ENCODE assay signal across 8 cellular contexts in genomic region chr11:5476184-5476819, GRCh38. TPM values are rescaled to one million over a fixed set of nuclear protein-coding genes. Genes with fewer than 3 reads are reported as not detected.
A peak's percentile ranks its signal among the peaks of the same experiment; 100 is the strongest.
DNase-seq lines count a peak whose midpoint lies in the region; ATAC-seq and TF ChIP-seq lines count a peak whose summit lies in the region.

No MANE protein-coding gene starts in this region.

- peak in 4 of 5 donors; percentile 18 to 39 (median 30) for DNase-seq in CD4-positive, alpha-beta memory T cell
- DNase-seq in RKO (ENCODE audit: low spot score) (peak; percentile 47), kidney epithelial cell (ENCODE audit: low read depth) (peak; percentile 2), NCI-H1436 (lab: John Stamatoyannopoulos, UW) (no peak)
- peak; percentile 16 to 17 for DNase-seq in stimulated activated CD4-positive, alpha-beta T cell treated with anti-CD3 and anti-CD28 coated beads, Interleukin-4, amount 100 ng/mL, for 4 hours

- no peak overlapping the region for H3K4me3 ChIP-seq in CD4-positive, alpha-beta memory T cell (ENCODE audit: low read length in 2 of 2)
- no peak overlapping the region for H3K4me3 ChIP-seq in kidney epithelial cell (ENCODE audit: low read depth, low read length)

- H3K36me3 Mint-ChIP-seq in CD4-positive, alpha-beta memory T cell, result no peaks in the 10 kb centered on the region
- no peaks in the 10 kb centered on the region for H3K36me3 Mint-ChIP-seq in brain

- ATAC-seq in GM18870 (IDR thresholded peaks at IDR 0.05; ENCODE audit: unreplicated experiment), result peak; percentile 65
- peak; percentile 79 for ATAC-seq in HG03196 (IDR thresholded peaks at IDR 0.05; ENCODE audit: unreplicated experiment)

- H3K4me1 Mint-ChIP-seq in CD4-positive, alpha-beta memory T cell, result no peaks in the 10 kb centered on the region
- no peaks in the 10 kb centered on the region for H3K4me1 Mint-ChIP-seq in brain

- H3K4me1 ChIP-seq in CD4-positive, alpha-beta memory T cell (ENCODE audit: insufficient read depth, low read length), result no peaks in the 10 kb centered on the region

- no peak overlapping the region for H3K27ac ChIP-seq in CD4-positive, alpha-beta memory T cell (ENCODE audit: low read depth, low read length)

- H3K9me3 ChIP-seq in CD4-positive, alpha-beta memory T cell (ENCODE audit: control insufficient read depth in 1 of 2, low read length in 2 of 2), result no peaks in the 10 kb centered on the region

- POLR2A ChIA-PET in CD4-positive, alpha-beta memory T cell (lab: Charles Lee; ENCODE audit: partially characterized antibody), result no interaction called here

- no peak overlapping the region for H3K27ac Mint-ChIP-seq in CD4-positive, alpha-beta memory T cell
- no peak overlapping the region for H3K27ac Mint-ChIP-seq in brain

- no peak overlapping the region for H3K4me3 Mint-ChIP-seq in CD4-positive, alpha-beta memory T cell
- H3K4me3 Mint-ChIP-seq in brain, result no peak overlapping the region

- H3K36me3 ChIP-seq in CD4-positive, alpha-beta memory T cell (ENCODE audit: insufficient read depth, low read length), result no peaks in the 10 kb centered on the region
- H3K36me3 ChIP-seq in kidney epithelial cell (ENCODE audit: control insufficient read depth, insufficient read depth, low read length), result no peaks in the 10 kb centered on the region

- intact Hi-C loops in CD4-positive, alpha-beta memory T cell (cut with micrococcal nuclease), result loop anchor here (10.0 kb wide), 1 partner anchor 418 kb away; the partner anchor contains the start of gene OR52E5

- H3K27me3 ChIP-seq in CD4-positive, alpha-beta memory T cell (ENCODE audit: insufficient read depth, low read length), result no peaks in the 10 kb centered on the region
- no peaks in the 10 kb centered on the region for H3K27me3 ChIP-seq in kidney epithelial cell (ENCODE audit: control insufficient read depth, insufficient read depth, low read length)

- TF ChIP-seq CTCF in brain (conservative IDR thresholded peaks at IDR 0.05) (peak; percentile 71 to 86), kidney epithelial cell (IDR thresholded peaks at IDR 0.05; ENCODE audit: insufficient read depth, low read length, poor library complexity, severe bottlenecking) (peak; percentile 78)

- H3K27me3 Mint-ChIP-seq in CD4-positive, alpha-beta memory T cell, result peaks cover 7 to 12% of the 10 kb centered on the region in 2 donors
- H3K27me3 Mint-ChIP-seq in brain, result no peaks in the 10 kb centered on the region

- CTCF ChIA-PET in CD4-positive, alpha-beta memory T cell (lab: Charles Lee; ENCODE audit: partially characterized antibody), result interaction anchor here (1.0 to 1.9 kb wide), 12 partner anchors 9 to 878 kb away, joined by 3 to 13 read pairs (median 4); partner anchors contain the start of genes OR52N2 and TRIM5

- H3K9me3 Mint-ChIP-seq in CD4-positive, alpha-beta memory T cell, result no peaks in the 10 kb centered on the region
- no peaks in the 10 kb centered on the region for H3K9me3 Mint-ChIP-seq in brain

RNA-seq across cellular contexts. Expression of gene OR52D1, which starts 12.2 kb away (rescaled TPM):
- not detected for total RNA-seq in CD4-positive, alpha-beta memory T cell
- not detected for polyA plus RNA-seq in CD4-positive, alpha-beta memory T cell
- not detected for polyA plus RNA-seq in brain (ENCODE audit: insufficient read depth, low read depth, low replicate concordance)
- not detected in 2 replicates for total RNA-seq in kidney epithelial cell

RNA-seq across cellular contexts. Expression of gene OR51I2, which starts 27.2 kb away (rescaled TPM):
- not detected for total RNA-seq in CD4-positive, alpha-beta memory T cell
- polyA plus RNA-seq in CD4-positive, alpha-beta memory T cell, result not detected
- not detected for polyA plus RNA-seq in brain (ENCODE audit: insufficient read depth, low read depth, low replicate concordance)
- not detected in 2 replicates for total RNA-seq in kidney epithelial cell

RNA-seq across cellular contexts. Expression of gene UBQLN3, which starts 33.5 kb away (rescaled TPM):
- total RNA-seq in CD4-positive, alpha-beta memory T cell, result not detected
- polyA plus RNA-seq in CD4-positive, alpha-beta memory T cell, result not detected
- polyA plus RNA-seq in brain (ENCODE audit: insufficient read depth, low read depth, low replicate concordance), result not detected
- total RNA-seq in kidney epithelial cell, result not detected in 2 replicates

RNA-seq across cellular contexts. Expression of gene OR51I1, which starts 35.0 kb away (rescaled TPM):
- not detected for total RNA-seq in CD4-positive, alpha-beta memory T cell
- not detected for polyA plus RNA-seq in CD4-positive, alpha-beta memory T cell
- not detected for polyA plus RNA-seq in brain (ENCODE audit: insufficient read depth, low read depth, low replicate concordance)
- not detected in 2 replicates for total RNA-seq in kidney epithelial cell

RNA-seq across cellular contexts. Expression of gene UBQLNL, which starts 40.2 kb away (rescaled TPM):
- under 1 TPM; 0.47 to 0.50 TPM for total RNA-seq in CD4-positive, alpha-beta memory T cell
- polyA plus RNA-seq in CD4-positive, alpha-beta memory T cell, result not detected
- polyA plus RNA-seq in brain (ENCODE audit: insufficient read depth, low read depth, low replicate concordance), result not detected
- 0.21 TPM in 1 of 2 replicates, not detected in the other for total RNA-seq in kidney epithelial cell
